Comparison of ENCODE assay signal across 21 cellular contexts in the genomic region with DNA sequence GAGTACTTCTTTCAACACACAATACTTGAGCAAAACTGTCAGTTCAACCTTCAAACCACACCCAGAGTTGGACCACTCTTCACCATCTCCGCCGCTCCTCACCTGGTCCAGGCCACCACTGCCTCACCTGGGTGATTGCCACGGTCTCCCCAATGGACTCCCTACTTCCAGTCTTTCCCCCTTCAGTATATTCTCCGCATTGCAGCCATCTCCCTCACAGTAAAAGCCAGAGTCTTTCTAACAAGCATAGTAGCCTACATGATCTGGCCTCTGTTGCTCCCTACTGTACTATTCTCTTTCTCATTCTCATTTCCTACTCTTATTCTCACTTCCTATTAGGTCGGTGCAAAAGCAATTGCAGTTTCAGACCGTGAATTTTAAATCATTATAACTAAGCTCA. TPM values are rescaled to one million over a fixed set of nuclear protein-coding genes. Genes with fewer than 3 reads are reported as not detected.
A peak's percentile ranks its signal among the peaks of the same experiment; 100 is the strongest.
DNase-seq lines count a peak whose midpoint lies in the region; ATAC-seq and TF ChIP-seq lines count a peak whose summit lies in the region.
"Had no signal": no experiment of that assay in that cellular context is flagged by ENCODE, and none has a peak within 500 bp of the region (broad histone marks: within the 10 kb centered on the region; RNA-seq: fewer than 3 reads in every experiment).

No MANE protein-coding gene starts in this region.

- H3K4me1 ChIP-seq in CD8-positive, alpha-beta T cell (ENCODE audit: insufficient read depth, low read length) = no peaks in the 10 kb centered on the region
- H3K4me1 ChIP-seq: BLaER1 had no signal

- TF ChIP-seq CTCF in WTC11 (IDR thresholded peaks at IDR 0.05) = no peak
- no peak for TF ChIP-seq CTCF in CD8-positive, alpha-beta T cell (IDR thresholded peaks at IDR 0.05)

- no peaks in the 10 kb centered on the region for H3K27me3 ChIP-seq in CD8-positive, alpha-beta T cell (ENCODE audit: insufficient read depth, low read length)
- H3K27me3 ChIP-seq: BLaER1 had no signal

- H3K4me3 Mint-ChIP-seq in WTC11 = no peak overlapping the region
- H3K4me3 Mint-ChIP-seq in activated T-helper 2 cell treated with anti-CD3 and anti-CD28 coated beads, Interferon-gamma antibody, Interleukin-2, Interleukin-4, amounts not matched to agents 10 μg/mL and 5 μg/mL and 100 μg/mL, durations not matched to agents 14 hours and 24 hours and 36 hours (ENCODE audit: low read depth) = no peak overlapping the region
- no peak overlapping the region for H3K4me3 Mint-ChIP-seq in activated T-cell treated with anti-CD3 and anti-CD28 coated beads, Interleukin-2, amount 50 U/mL, for 72 hours
- H3K4me3 Mint-ChIP-seq in CD8-positive, alpha-beta T cell = no peak overlapping the region
- H3K4me3 Mint-ChIP-seq: CD14-positive monocyte; CD4-positive, alpha-beta memory T cell had no signal

- POLR2A ChIA-PET in WTC11 (lab: Charles Lee) = no interaction called here
- POLR2A ChIA-PET in CD8-positive, alpha-beta T cell (lab: Charles Lee) = no interaction called here

- no peaks in the 10 kb centered on the region for H3K9me3 ChIP-seq in CD8-positive, alpha-beta T cell (ENCODE audit: low read length)
- H3K9me3 ChIP-seq: BLaER1 had no signal

- H3K27ac ChIP-seq in CD8-positive, alpha-beta T cell (ENCODE audit: low read depth, low read length) = no peak overlapping the region
- H3K27ac ChIP-seq: BLaER1, GM23248, HL-60 had no signal

- no peaks in the 10 kb centered on the region for H3K27me3 Mint-ChIP-seq in WTC11 (ENCODE audit: low read depth)
- H3K27me3 Mint-ChIP-seq in activated T-helper 2 cell treated with anti-CD3 and anti-CD28 coated beads, Interferon-gamma antibody, Interleukin-2, Interleukin-4, amounts not matched to agents 10 μg/mL and 5 μg/mL and 100 μg/mL, durations not matched to agents 14 hours and 24 hours and 36 hours (ENCODE audit: low read depth) = no peaks in the 10 kb centered on the region
- no peaks in the 10 kb centered on the region for H3K27me3 Mint-ChIP-seq in activated T-cell treated with anti-CD3 and anti-CD28 coated beads, Interleukin-2, amount 50 U/mL, for 72 hours (ENCODE audit: low read depth)
- H3K27me3 Mint-ChIP-seq in CD8-positive, alpha-beta T cell (ENCODE audit: low read depth) = peaks cover 4% of the 10 kb centered on the region

- CTCF ChIA-PET in WTC11 (lab: Charles Lee) = no interaction called here
- CTCF ChIA-PET in CD8-positive, alpha-beta T cell (lab: Charles Lee) = no interaction called here

- peak; percentile 61 for ATAC-seq in GM19395 (IDR thresholded peaks at IDR 0.05; ENCODE audit: unreplicated experiment)
- ATAC-seq in HG02885 (IDR thresholded peaks at IDR 0.05; ENCODE audit: poor library complexity, unreplicated experiment) = peak; percentile 44
- peak; percentile 70 for ATAC-seq in WTC11
- no peak for ATAC-seq in activated T-cell treated with anti-CD3 and anti-CD28 coated beads, Interleukin-2, amount 50 U/mL, for 72 hours (replicated peaks in 1 of 2)
- ATAC-seq in CD8-positive, alpha-beta T cell = no peak
- ATAC-seq: K562 had no signal

- DNase-seq in NOMO-1 treated with DMSO at 0.1 percent for 48 hours (lab: John Stamatoyannopoulos, UW; ENCODE audit: unreplicated experiment) (peak; percentile 1), NOMO-1 (lab: John Stamatoyannopoulos, UW; ENCODE audit: unreplicated experiment in 2 of 2) (no peak), WTC11 (ENCODE audit: low spot score) (no peak)
- DNase-seq in activated T-helper 2 cell treated with anti-CD3 and anti-CD28 coated beads, Interferon-gamma antibody, Interleukin-2, Interleukin-4, amounts not matched to agents 10 μg/mL and 5 μg/mL and 100 μg/mL, durations not matched to agents 14 hours and 24 hours and 36 hours (ENCODE audit: low spot score) = no peak
- no peak for DNase-seq in activated T-cell treated with anti-CD3 and anti-CD28 coated beads, Interleukin-2, amount 50 U/mL, for 72 hours
- DNase-seq in CD8-positive, alpha-beta T cell = no peak
- DNase-seq: 8988T; Calu3; CD4-positive, alpha-beta memory T cell; DMS53; DND-41; EL; GM23248; HCEC 1CT; IMR-90 had no signal

- no peak overlapping the region for H3K4me3 ChIP-seq in CD8-positive, alpha-beta T cell (ENCODE audit: low read depth, low read length)
- H3K4me3 ChIP-seq: BLaER1, GM23248, K562 had no signal

- no peak overlapping the region for H3K27ac Mint-ChIP-seq in WTC11
- H3K27ac Mint-ChIP-seq in activated T-helper 2 cell treated with anti-CD3 and anti-CD28 coated beads, Interferon-gamma antibody, Interleukin-2, Interleukin-4, amounts not matched to agents 10 μg/mL and 5 μg/mL and 100 μg/mL, durations not matched to agents 14 hours and 24 hours and 36 hours = no peak overlapping the region
- no peak overlapping the region for H3K27ac Mint-ChIP-seq in activated T-cell treated with anti-CD3 and anti-CD28 coated beads, Interleukin-2, amount 50 U/mL, for 72 hours
- H3K27ac Mint-ChIP-seq in CD8-positive, alpha-beta T cell = no peak overlapping the region
- H3K27ac Mint-ChIP-seq: CD14-positive monocyte; CD4-positive, alpha-beta memory T cell had no signal

- no peaks in the 10 kb centered on the region for H3K36me3 ChIP-seq in CD8-positive, alpha-beta T cell (ENCODE audit: insufficient read depth, low read length)
- H3K36me3 ChIP-seq: BLaER1 had no signal

- peaks cover 21% of the 10 kb centered on the region for H3K9me3 Mint-ChIP-seq in WTC11
- H3K9me3 Mint-ChIP-seq in activated T-helper 2 cell treated with anti-CD3 and anti-CD28 coated beads, Interferon-gamma antibody, Interleukin-2, Interleukin-4, amounts not matched to agents 10 μg/mL and 5 μg/mL and 100 μg/mL, durations not matched to agents 14 hours and 24 hours and 36 hours = no peaks in the 10 kb centered on the region
- H3K9me3 Mint-ChIP-seq in activated T-cell treated with anti-CD3 and anti-CD28 coated beads, Interleukin-2, amount 50 U/mL, for 72 hours = peaks cover 0 to 5% of the 10 kb centered on the region in 2 donors
- no peaks in the 10 kb centered on the region for H3K9me3 Mint-ChIP-seq in CD8-positive, alpha-beta T cell
- H3K9me3 Mint-ChIP-seq: CD4-positive, alpha-beta memory T cell had no signal

- H3K36me3 Mint-ChIP-seq in WTC11 = 0 out of 2 replicates have a peak, but pooled peaks cover 4% of the 10 kb centered on the region
- no peaks in the 10 kb centered on the region for H3K36me3 Mint-ChIP-seq in activated T-helper 2 cell treated with anti-CD3 and anti-CD28 coated beads, Interferon-gamma antibody, Interleukin-2, Interleukin-4, amounts not matched to agents 10 μg/mL and 5 μg/mL and 100 μg/mL, durations not matched to agents 14 hours and 24 hours and 36 hours (ENCODE audit: low read depth)
- peaks cover 0 to 2% of the 10 kb centered on the region in 2 donors for H3K36me3 Mint-ChIP-seq in activated T-cell treated with anti-CD3 and anti-CD28 coated beads, Interleukin-2, amount 50 U/mL, for 72 hours (ENCODE audit: insufficient read depth in 2 of 2)
- no peaks in the 10 kb centered on the region for H3K36me3 Mint-ChIP-seq in CD8-positive, alpha-beta T cell
- H3K36me3 Mint-ChIP-seq: CD14-positive monocyte; CD4-positive, alpha-beta memory T cell had no signal

- intact Hi-C loops in activated T-helper 2 cell treated with anti-CD3 and anti-CD28 coated beads, Interferon-gamma antibody, Interleukin-2, Interleukin-4, amounts not matched to agents 10 μg/mL and 5 μg/mL and 100 μg/mL, durations not matched to agents 14 hours and 24 hours and 36 hours (cut with micrococcal nuclease) = no loop called here
- intact Hi-C loops in CD8-positive, alpha-beta T cell (cut with DNase I, micrococcal nuclease) = no loop called here

- H3K4me1 Mint-ChIP-seq in WTC11 = peaks cover 9% of the 10 kb centered on the region
- H3K4me1 Mint-ChIP-seq in activated T-helper 2 cell treated with anti-CD3 and anti-CD28 coated beads, Interferon-gamma antibody, Interleukin-2, Interleukin-4, amounts not matched to agents 10 μg/mL and 5 μg/mL and 100 μg/mL, durations not matched to agents 14 hours and 24 hours and 36 hours (ENCODE audit: low read depth) = no peaks in the 10 kb centered on the region
- H3K4me1 Mint-ChIP-seq in activated T-cell treated with anti-CD3 and anti-CD28 coated beads, Interleukin-2, amount 50 U/mL, for 72 hours (ENCODE audit: low read depth) = no peaks in the 10 kb centered on the region
- H3K4me1 Mint-ChIP-seq in CD8-positive, alpha-beta T cell (ENCODE audit: low read depth) = no peaks in the 10 kb centered on the region
- H3K4me1 Mint-ChIP-seq: CD14-positive monocyte; CD4-positive, alpha-beta memory T cell had no signal

TF ChIP-seq in WTC11, 78 proteins besides CTCF, POLR2A, EP300 and RAD21 (continues in another document):
- TF ChIP-seq EMX1 (CRISPR knock-in tag; IDR thresholded peaks at IDR 0.05) (no peak), MYBL2 (CRISPR knock-in tag; IDR thresholded peaks at IDR 0.05) (no peak)
- TF ChIP-seq, protein P1, sequence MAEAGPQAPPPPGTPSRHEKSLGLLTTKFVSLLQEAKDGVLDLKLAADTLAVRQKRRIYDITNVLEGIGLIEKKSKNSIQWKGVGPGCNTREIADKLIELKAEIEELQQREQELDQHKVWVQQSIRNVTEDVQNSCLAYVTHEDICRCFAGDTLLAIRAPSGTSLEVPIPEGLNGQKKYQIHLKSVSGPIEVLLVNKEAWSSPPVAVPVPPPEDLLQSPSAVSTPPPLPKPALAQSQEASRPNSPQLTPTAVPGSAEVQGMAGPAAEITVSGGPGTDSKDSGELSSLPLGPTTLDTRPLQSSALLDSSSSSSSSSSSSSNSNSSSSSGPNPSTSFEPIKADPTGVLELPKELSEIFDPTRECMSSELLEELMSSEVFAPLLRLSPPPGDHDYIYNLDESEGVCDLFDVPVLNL (CRISPR knock-in tag; IDR thresholded peaks at IDR 0.05; ENCODE audit: borderline replicate concordance, low read depth) = no peak
- TF ChIP-seq, protein P2, sequence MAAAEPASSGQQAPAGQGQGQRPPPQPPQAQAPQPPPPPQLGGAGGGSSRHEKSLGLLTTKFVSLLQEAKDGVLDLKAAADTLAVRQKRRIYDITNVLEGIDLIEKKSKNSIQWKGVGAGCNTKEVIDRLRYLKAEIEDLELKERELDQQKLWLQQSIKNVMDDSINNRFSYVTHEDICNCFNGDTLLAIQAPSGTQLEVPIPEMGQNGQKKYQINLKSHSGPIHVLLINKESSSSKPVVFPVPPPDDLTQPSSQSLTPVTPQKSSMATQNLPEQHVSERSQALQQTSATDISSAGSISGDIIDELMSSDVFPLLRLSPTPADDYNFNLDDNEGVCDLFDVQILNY (CRISPR knock-in tag; IDR thresholded peaks at IDR 0.05) = no peak

RNA-seq across cellular contexts. Expression of a gene that starts 28.5 kb away (rescaled TPM):
- 37.0 to 39.9 TPM (median 38.7 TPM) in 3 replicates for total RNA-seq in WTC11 (2021)
- total RNA-seq in activated T-helper 2 cell treated with anti-CD3 and anti-CD28 coated beads, Interferon-gamma antibody, Interleukin-2, Interleukin-4, amounts not matched to agents 10 μg/mL and 5 μg/mL and 100 μg/mL, durations not matched to agents 14 hours and 24 hours and 36 hours = 42.5 and 48.0 TPM in 2 replicates
- total RNA-seq in activated T-cell treated with anti-CD3 and anti-CD28 coated beads, Interleukin-2, amount 50 U/mL, for 72 hours = 10 to 100 TPM; 28.4 to 34.4 TPM
- 10 to 100 TPM; 16.1 to 21.3 TPM for total RNA-seq in CD8-positive, alpha-beta T cell

RNA-seq across cellular contexts. Expression of a gene that starts 28.8 kb away (rescaled TPM):
- total RNA-seq in WTC11 (2021) = 3.8 to 4.9 TPM (median 4.1 TPM) in 3 replicates
- 6.4 and 8.9 TPM in 2 replicates for total RNA-seq in activated T-helper 2 cell treated with anti-CD3 and anti-CD28 coated beads, Interferon-gamma antibody, Interleukin-2, Interleukin-4, amounts not matched to agents 10 μg/mL and 5 μg/mL and 100 μg/mL, durations not matched to agents 14 hours and 24 hours and 36 hours
- 10 to 100 TPM; 13.4 to 16.8 TPM for total RNA-seq in activated T-cell treated with anti-CD3 and anti-CD28 coated beads, Interleukin-2, amount 50 U/mL, for 72 hours
- 1 to 10 TPM; 3.3 to 6.7 TPM for total RNA-seq in CD8-positive, alpha-beta T cell

Comparison
In these comparisons a context has a peak if more than half of its experiments do, and no peak if none do; other contexts are left out.
1. ATAC-seq: peak in GM19395 (single experiment), HG02885 (single experiment) and WTC11 (single experiment); none in activated T-cell treated with anti-CD3 and anti-CD28 coated beads, Interleukin-2, amount 50 U/mL, for 72 hours (0 of 2) and CD8-positive, alpha-beta T cell (single experiment).